In the genomic region with DNA sequence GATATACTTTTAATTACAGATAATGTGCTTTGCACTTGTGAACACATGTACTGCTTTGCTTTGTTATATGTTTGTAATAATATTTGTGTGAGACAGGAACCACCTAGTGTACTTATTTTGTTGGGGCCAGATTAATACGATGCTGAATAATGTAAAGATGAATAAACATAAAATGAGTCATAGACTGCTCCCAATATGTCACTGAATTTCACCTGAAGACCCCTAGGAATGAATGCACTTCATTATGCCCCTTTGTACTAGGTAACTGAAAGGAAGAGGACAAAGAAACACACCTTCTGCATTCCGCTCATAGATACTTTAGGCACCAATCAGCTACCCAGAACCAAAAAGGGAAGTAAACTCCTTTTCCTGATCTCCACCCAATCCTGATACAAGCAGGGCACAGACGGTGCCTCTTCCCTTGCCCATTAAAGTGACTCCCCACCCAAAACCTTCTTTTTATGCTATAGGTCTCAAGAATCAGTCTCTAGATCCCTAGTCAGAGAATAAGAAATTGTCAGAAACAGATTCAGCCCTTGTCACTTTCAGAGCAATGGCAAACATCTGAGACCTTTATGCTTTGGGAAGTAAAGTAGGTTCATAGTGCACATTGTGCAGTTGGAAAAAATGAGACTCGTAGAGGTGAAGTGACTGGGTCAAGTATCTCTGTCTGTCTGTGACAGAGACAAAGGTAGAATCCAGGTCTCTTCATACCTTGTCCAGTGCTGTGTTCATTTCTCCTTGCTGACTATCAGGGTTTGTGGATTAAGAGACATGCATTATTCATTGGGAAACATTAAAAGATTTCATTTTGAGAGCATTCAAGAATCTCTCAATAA, we compare ENCODE assay signal across 11 cellular contexts. TPM values are rescaled to one million over a fixed set of nuclear protein-coding genes. Genes with fewer than 3 reads are reported as not detected.
DNase-seq lines count a peak whose midpoint lies in the region; ATAC-seq and TF ChIP-seq lines count a peak whose summit lies in the region.
"Had no signal": no experiment of that assay in that cellular context is flagged by ENCODE, and none has a peak within 500 bp of the region (broad histone marks: within the 10 kb centered on the region; RNA-seq: fewer than 3 reads in every experiment).

No MANE protein-coding gene starts in this region.

- no peak overlapping the region for H3K4me2 ChIP-seq in mammary epithelial cell (ENCODE audit: insufficient read depth, low read depth, low read length)
- H3K4me2 ChIP-seq: BLaER1 had no signal

- no peaks in the 10 kb centered on the region for H3K79me2 ChIP-seq in mammary epithelial cell (ENCODE audit: insufficient read depth, low read length)

- peak overlapping the region; percentile 89 for H3K27ac Mint-ChIP-seq in activated CD8-positive, alpha-beta T cell treated with anti-CD3 and anti-CD28 coated beads for 36 hours

- no peak overlapping the region for H3K9ac ChIP-seq in mammary epithelial cell (ENCODE audit: insufficient read depth, low read length)
- H3K9ac ChIP-seq: BLaER1 had no signal

- TF ChIP-seq POLR2A in breast epithelium (IDR thresholded peaks at IDR 0.05) (no peak), uterus (IDR thresholded peaks at IDR 0.05) (no peak)

- ATAC-seq in HG03103 (IDR thresholded peaks at IDR 0.05; ENCODE audit: low read depth, unreplicated experiment) (peak; percentile 37), sciatic nerve (no peak)
- peak; percentile 37 for ATAC-seq in activated CD8-positive, alpha-beta T cell treated with anti-CD3 and anti-CD28 coated beads for 36 hours
- ATAC-seq: left colon had no signal

- no TSS peak for BruUV-seq in mammary epithelial cell (replicated peaks; lab: Mats Ljungman, UMichigan)

- H3K4me3 ChIP-seq in breast epithelium (no peak overlapping the region), mammary epithelial cell (replicated peaks in 1 of 3; ENCODE audit: insufficient read depth in 1 of 3, low read depth in 2 of 3, low read length in 3 of 3) (no peak overlapping the region), uterus (no peak overlapping the region)
- H3K4me3 ChIP-seq: BLaER1 had no signal

- no peaks in the 10 kb centered on the region for H3K9me3 Mint-ChIP-seq in activated CD8-positive, alpha-beta T cell treated with anti-CD3 and anti-CD28 coated beads for 36 hours

- H3K4me1 ChIP-seq in breast epithelium, result no peaks in the 10 kb centered on the region
- H3K4me1 ChIP-seq in mammary epithelial cell (ENCODE audit: insufficient read depth, low read length), result no peaks in the 10 kb centered on the region
- no peaks in the 10 kb centered on the region for H3K4me1 ChIP-seq in uterus
- H3K4me1 ChIP-seq: BLaER1 had no signal

- no peaks in the 10 kb centered on the region for H3K36me3 ChIP-seq in breast epithelium
- no peaks in the 10 kb centered on the region for H3K36me3 ChIP-seq in mammary epithelial cell (ENCODE audit: insufficient read depth, low read length)
- H3K36me3 ChIP-seq in uterus, result no peaks in the 10 kb centered on the region
- H3K36me3 ChIP-seq: BLaER1 had no signal

- H3K27ac ChIP-seq in breast epithelium (peak overlapping the region; percentile 4 to 9), mammary epithelial cell (ENCODE audit: insufficient read depth, low read depth, low read length) (no peak overlapping the region), uterus (no peak overlapping the region)
- H3K27ac ChIP-seq: BLaER1 had no signal

- H3K9me3 ChIP-seq in breast epithelium (no peaks in the 10 kb centered on the region), mammary epithelial cell (replicated peaks; ENCODE audit: insufficient read depth, low read length) (no peaks in the 10 kb centered on the region), uterus (no peaks in the 10 kb centered on the region)
- H3K9me3 ChIP-seq: BLaER1 had no signal

- dilution Hi-C loops in mammary epithelial cell (cut with HindIII; ENCODE audit: low sequenced_read_pairs), result no loop called here

- peak overlapping the region; percentile 96 for H3K4me3 Mint-ChIP-seq in activated CD8-positive, alpha-beta T cell treated with anti-CD3 and anti-CD28 coated beads for 36 hours

- peaks cover 0 to 38% of the 10 kb centered on the region in 2 donors for H3K27me3 ChIP-seq in breast epithelium
- H3K27me3 ChIP-seq in mammary epithelial cell (ENCODE audit: insufficient read depth, low read length), result no peaks in the 10 kb centered on the region
- H3K27me3 ChIP-seq in uterus, result no peaks in the 10 kb centered on the region

- WGBS in mammary epithelial cell (ENCODE audit: low coverage, missing lambda C conversion rate), result 58% methylated on average over 4 of the region's 4 CpGs

- no peaks in the 10 kb centered on the region for H4K20me1 ChIP-seq in mammary epithelial cell (ENCODE audit: insufficient read depth, low read length)
- H4K20me1 ChIP-seq: BLaER1 had no signal

- POLR2A ChIA-PET in activated CD8-positive, alpha-beta T cell treated with anti-CD3 and anti-CD28 coated beads for 36 hours (lab: Charles Lee), result interaction anchor here (0.7 to 3.7 kb wide), 4 partner anchors 10 to 39 kb away, joined by 3 to 14 read pairs (median 8); no protein-coding TSS in a partner anchor

- DNase-seq in breast epithelium (ENCODE audit: low spot score in 2 of 2) (no peak), mammary epithelial cell (no peak), T-helper 9 cell (no peak), uterus (no peak), sciatic nerve (ENCODE audit: low spot score) (no peak)
- no peak for DNase-seq in activated CD8-positive, alpha-beta T cell treated with anti-CD3 and anti-CD28 coated beads for 36 hours
- DNase-seq in effector CD4-positive, alpha-beta T cell, result no peak
- DNase-seq: left colon, NCI-H187 treated with DMSO at 0.1 percent for 48 hours had no signal

- CTCF ChIA-PET in mammary epithelial cell (lab: Charles Lee; ENCODE audit: low non-redundant PET), result no interaction called here
- CTCF ChIA-PET in activated CD8-positive, alpha-beta T cell treated with anti-CD3 and anti-CD28 coated beads for 36 hours (lab: Charles Lee), result interaction anchor here (0.9 kb wide), 1 partner anchor 112 kb away, joined by 4 read pairs; no protein-coding TSS in a partner anchor

- intact Hi-C loops in breast epithelium (cut with DNase I; ENCODE audit: low total_unique reads), result no loop called here
- intact Hi-C loops in mammary epithelial cell (cut with micrococcal nuclease), result no loop called here
- intact Hi-C loops in activated CD8-positive, alpha-beta T cell treated with anti-CD3 and anti-CD28 coated beads for 36 hours (cut with micrococcal nuclease), result loop anchor here (2.0 to 5.0 kb wide), 4 partner anchors 14 to 199 kb away; a partner anchor contains a TSS
- intact Hi-C loops in uterus (cut with DNase I; ENCODE audit: low total_unique reads), result no loop called here
- intact Hi-C loops in sciatic nerve (cut with DNase I), result no loop called here

- peaks cover 26% of the 10 kb centered on the region for H3K4me1 Mint-ChIP-seq in activated CD8-positive, alpha-beta T cell treated with anti-CD3 and anti-CD28 coated beads for 36 hours (ENCODE audit: low read depth)

- H3K27me3 Mint-ChIP-seq in activated CD8-positive, alpha-beta T cell treated with anti-CD3 and anti-CD28 coated beads for 36 hours, result no peaks in the 10 kb centered on the region

- no peak overlapping the region for H2AFZ ChIP-seq in mammary epithelial cell (ENCODE audit: low read depth, low read length)

- in situ Hi-C loops in mammary epithelial cell (cut with MboI; ENCODE audit: low sequenced_read_pairs in 2 of 2), result no loop called here

- no peak for TF ChIP-seq CTCF in breast epithelium (IDR thresholded peaks at IDR 0.05)
- no peak for TF ChIP-seq CTCF in mammary epithelial cell (conservative IDR thresholded peaks at IDR 0.05 in 1 of 2, IDR thresholded peaks at IDR 0.05 in 1 of 2; ENCODE audit: extremely low read depth in 1 of 2, insufficient read depth in 1 of 2, low read depth in 1 of 2, low read length in 2 of 2)
- TF ChIP-seq CTCF in activated CD8-positive, alpha-beta T cell treated with anti-CD3 and anti-CD28 coated beads for 36 hours (IDR thresholded peaks at IDR 0.05), result no peak
- TF ChIP-seq CTCF in uterus (IDR thresholded peaks at IDR 0.05), result no peak

- H3K36me3 Mint-ChIP-seq in activated CD8-positive, alpha-beta T cell treated with anti-CD3 and anti-CD28 coated beads for 36 hours (ENCODE audit: low read depth), result peaks cover 24% of the 10 kb centered on the region

RNA-seq across cellular contexts. Expression of a gene that starts 2.3 kb away (rescaled TPM):
- total RNA-seq in breast epithelium (1 to 10 TPM in 1 of 3 donors, under 1 TPM in 2; 0.32 to 1.5 (median 0.98) TPM), mammary epithelial cell (not detected), uterus (1 to 10 TPM in 1 of 4 donors, under 1 TPM in 2, not detected in 1; under 0.01 to 2.6 (median 0.37) TPM), sciatic nerve (0.80 TPM)
- not detected for polyA plus RNA-seq in mammary epithelial cell
- not detected for polyA minus RNA-seq in mammary epithelial cell
- total RNA-seq in activated CD8-positive, alpha-beta T cell treated with anti-CD3 and anti-CD28 coated beads for 36 hours, result 10 to 100 TPM; 23.4 to 23.9 TPM

Comparison
In these comparisons a context has a peak if more than half of its experiments do, and no peak if none do; other contexts are left out.
1. H3K27ac ChIP-seq: peak in breast epithelium (2 of 2); none in mammary epithelial cell (single experiment) and uterus (0 of 2).
2. RNA of a gene that starts 2.3 kb away (total RNA-seq): 23.4 to 23.9 TPM in activated CD8-positive, alpha-beta T cell treated with anti-CD3 and anti-CD28 coated beads for 36 hours; 0.32 to 1.5 TPM in breast epithelium, 0.80 TPM in sciatic nerve (single experiment), under 0.01 to 2.6 TPM in uterus and not detected in mammary epithelial cell; every median in the first group is over 4 times any median in the second.